Comparison of ENCODE assay signal across 8 cellular contexts in genomic region chr4:75995727-75996126, GRCh38. TPM values are rescaled to one million over a fixed set of nuclear protein-coding genes. Genes with fewer than 3 reads are reported as not detected.
DNase-seq lines count a peak whose midpoint lies in the region; ATAC-seq, FAIRE-seq and TF ChIP-seq lines count a peak whose summit lies in the region.

No MANE protein-coding gene starts in this region.

- H3K9me3 Mint-ChIP-seq in astrocyte (ENCODE audit: unreplicated experiment), result no peaks in the 10 kb centered on the region

- DNase-seq in Ammon's horn (ENCODE audit: low spot score), result peak; percentile 54
- DNase-seq in GM13976 (ENCODE audit: low spot score), result peak; percentile 52
- DNase-seq in NCI-H2227 (lab: John Stamatoyannopoulos, UW; ENCODE audit: unreplicated experiment), result peak; percentile 65
- peak; percentile 33 for DNase-seq in astrocyte (ENCODE audit: low read depth)
- DNase-seq in transverse colon, result no peak

- WGBS in transverse colon (ENCODE audit: low coverage in 1 of 2), 2 donors, result 0 to 4% methylated on average over 1 to 5 of the region's 5 CpGs

- in situ Hi-C loops in GM13976 (cut with MboI; ENCODE audit: low sequenced_read_pairs, unreplicated experiment), result no loop called here
- in situ Hi-C loops in transverse colon (cut with MboI; ENCODE audit: low pct_ligation_motif_present in 1 of 4, low pct_unique_long_range_greater_than_20kb in 1 of 4, low sequenced_read_pairs in 3 of 4), result loop anchor here in 2 of 4 donors (5.0 kb wide), 1 partner anchor 72 kb away; no protein-coding TSS in a partner anchor

- ATAC-seq in HG03039 (IDR thresholded peaks at IDR 0.05; ENCODE audit: unreplicated experiment) (no peak), HG03442 (IDR thresholded peaks at IDR 0.05; ENCODE audit: unreplicated experiment) (no peak)

- FAIRE-seq in astrocyte (lab: Jason Lieb, UNC), result no peak
- peak; percentile 84 for FAIRE-seq in islet of Langerhans (lab: Jason Lieb, UNC)

- no peaks in the 10 kb centered on the region for H3K27me3 ChIP-seq in astrocyte (ENCODE audit: insufficient read depth, low read length)
- H3K27me3 ChIP-seq in transverse colon, result no peaks in the 10 kb centered on the region

- no peak overlapping the region for H2AFZ ChIP-seq in astrocyte (ENCODE audit: low read depth, low read length)

- H3K4me1 ChIP-seq in astrocyte (ENCODE audit: insufficient read depth, low read length), result no peaks in the 10 kb centered on the region
- peaks cover 0 to 13% (median 1%) of the 10 kb centered on the region in 4 donors for H3K4me1 ChIP-seq in transverse colon

- no peaks in the 10 kb centered on the region for H4K20me1 ChIP-seq in astrocyte (ENCODE audit: insufficient read depth, low read length)

- TF ChIP-seq POLR2A in transverse colon (IDR thresholded peaks at IDR 0.05), result no peak

- H3K4me2 ChIP-seq in astrocyte (ENCODE audit: low read length), result no peak overlapping the region

- H3K9me3 ChIP-seq in astrocyte (ENCODE audit: insufficient read depth, low read depth, low read length), result no peaks in the 10 kb centered on the region
- no peaks in the 10 kb centered on the region for H3K9me3 ChIP-seq in transverse colon

- intact Hi-C loops in transverse colon (cut with DNase I; ENCODE audit: low total_unique reads), result loop anchor here (5.0 kb wide), 1 partner anchor 77 kb away; the partner anchor contains the start of gene ART3

- no peaks in the 10 kb centered on the region for H3K36me3 ChIP-seq in astrocyte (ENCODE audit: insufficient read depth, low read length)
- no peaks in the 10 kb centered on the region for H3K36me3 ChIP-seq in transverse colon

- TF ChIP-seq CTCF in GM13976 (IDR thresholded peaks at IDR 0.05; ENCODE audit: borderline replicate concordance, control extremely low read depth, extremely low read depth, insufficient read depth, missing control alignments) (peak; percentile 53), astrocyte (IDR thresholded peaks at IDR 0.05; ENCODE audit: insufficient read depth, low read depth, low read length) (peak; percentile 53), transverse colon (IDR thresholded peaks at IDR 0.05) (peak; percentile 64 to 75 (median 70))

- TF ChIP-seq EP300 in transverse colon (IDR thresholded peaks at IDR 0.05; ENCODE audit: low read depth), result no peak

- no peak overlapping the region for H3K4me3 Mint-ChIP-seq in astrocyte (ENCODE audit: unreplicated experiment)

- no peak overlapping the region for H3K9ac ChIP-seq in astrocyte (ENCODE audit: low read length)

- peaks cover 1% of the 10 kb centered on the region for H3K79me2 ChIP-seq in astrocyte (ENCODE audit: insufficient read depth, low read length)

- H3K27ac Mint-ChIP-seq in astrocyte (ENCODE audit: unreplicated experiment), result no peak overlapping the region

- H3K36me3 Mint-ChIP-seq in astrocyte (ENCODE audit: low read depth, unreplicated experiment), result no peaks in the 10 kb centered on the region

- no peaks in the 10 kb centered on the region for H3K4me1 Mint-ChIP-seq in astrocyte (ENCODE audit: low read depth, unreplicated experiment)

- H3K4me3 ChIP-seq in astrocyte (ENCODE audit: insufficient read depth, low read depth, low read length) (no peak overlapping the region), transverse colon (no peak overlapping the region)

- H3K27ac ChIP-seq in astrocyte (ENCODE audit: low read depth, low read length), result no peak overlapping the region
- H3K27ac ChIP-seq in transverse colon, result no peak overlapping the region

- peaks cover 7% of the 10 kb centered on the region for H3K27me3 Mint-ChIP-seq in astrocyte (ENCODE audit: low read depth, unreplicated experiment)

RNA-seq across cellular contexts. Expression of gene SDAD1, which starts 5.0 kb away (rescaled TPM):
- total RNA-seq in astrocyte (58.2 and 59.1 TPM in 2 replicates), transverse colon (10 to 100 TPM in 3 of 4 donors, 1 to 10 TPM in 1; 6.7 to 27.5 (median 20.4) TPM)

RNA-seq across cellular contexts. Expression of gene CXCL9, which starts 11.6 kb away (rescaled TPM):
- total RNA-seq in astrocyte, result not detected in 2 replicates
- total RNA-seq in transverse colon, result 1 to 10 TPM in 1 of 4 donors, not detected in 3; 2.5 TPM

RNA-seq across cellular contexts. Expression of gene CXCL10, which starts 27.6 kb away (rescaled TPM):
- 12.9 and 16.6 TPM in 2 replicates for total RNA-seq in astrocyte
- total RNA-seq in transverse colon, result 1 to 10 TPM in 1 of 4 donors, not detected in 3; 3.0 TPM

RNA-seq across cellular contexts. Expression of gene CXCL11, which starts 40.1 kb away (rescaled TPM):
- total RNA-seq in astrocyte (5.8 and 7.6 TPM in 2 replicates), transverse colon (not detected)

RNA-seq across cellular contexts. Expression of gene NAAA, which starts 54.9 kb away (rescaled TPM):
- total RNA-seq in astrocyte (13.5 and 15.9 TPM in 2 replicates), transverse colon (100 to 1,000 TPM; 219 to 603 (median 461) TPM)
